In the genomic region with DNA sequence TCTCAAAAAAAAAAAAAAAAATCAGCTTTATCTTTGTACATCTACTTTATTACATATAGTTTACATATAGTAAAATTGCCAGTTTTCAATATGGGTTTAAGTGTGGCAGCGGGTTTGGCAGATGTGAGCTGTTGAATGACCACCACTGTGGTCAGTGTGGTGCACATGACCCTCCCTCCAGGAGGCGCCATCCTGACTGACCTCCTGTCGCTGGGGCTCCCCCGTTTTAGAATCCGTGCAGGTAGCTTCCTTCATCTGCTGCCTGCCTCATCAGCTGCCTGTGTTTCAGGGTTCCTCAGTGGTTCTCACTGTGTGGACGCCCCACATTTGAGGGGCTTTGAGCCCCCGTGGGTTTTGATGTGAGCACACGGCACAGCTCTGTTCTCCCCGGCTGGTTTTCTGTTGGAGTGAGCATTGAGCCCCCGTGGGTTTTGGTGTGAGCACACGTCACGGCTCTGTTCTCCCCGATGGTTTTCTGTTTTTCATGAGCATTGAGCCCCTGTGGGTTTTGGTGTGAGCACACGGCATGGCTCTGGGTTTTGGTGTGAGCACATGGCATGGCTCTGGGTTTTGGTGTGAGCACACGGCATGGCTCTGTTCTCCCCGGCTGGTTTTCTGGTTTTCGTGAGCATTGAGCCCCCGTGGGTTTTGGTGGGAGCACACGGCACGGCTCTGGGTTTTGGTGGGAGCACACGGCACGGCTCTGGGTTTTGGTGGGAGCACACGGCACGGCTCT, we compare ENCODE assay signal across 22 cellular contexts. TPM values are rescaled to one million over a fixed set of nuclear protein-coding genes. Genes with fewer than 3 reads are reported as not detected.
"Had no signal": no experiment of that assay in that cellular context is flagged by ENCODE, and none has a peak within 500 bp of the region (broad histone marks: within the 10 kb centered on the region; RNA-seq: fewer than 3 reads in every experiment).

No MANE protein-coding gene starts in this region.

- H3K27ac Mint-ChIP-seq: activated CD4-positive, alpha-beta memory T cell treated with anti-CD3 and anti-CD28 coated beads for 36 hours; activated CD8-positive, alpha-beta memory T cell treated with anti-CD3 and anti-CD28 coated beads, Interleukin-2, amount 10 ng/mL, durations not matched to agents 7 days and 5 days; activated T-helper 2 cell treated with anti-CD3 and anti-CD28 coated beads, Interferon-gamma antibody, Interleukin-2, Interleukin-4, amounts not matched to agents 10 μg/mL and 5 μg/mL and 100 μg/mL, durations not matched to agents 14 hours and 24 hours and 36 hours; neural progenitor cell; stimulated activated naive CD8-positive, alpha-beta T cell treated with anti-CD3 and anti-CD28 coated beads, Interleukin-15, amount 100 ng/mL, for 72 hours; type B pancreatic cell had no signal

- H3K27me3 Mint-ChIP-seq: activated CD4-positive, alpha-beta memory T cell treated with anti-CD3 and anti-CD28 coated beads for 36 hours; activated CD8-positive, alpha-beta memory T cell treated with anti-CD3 and anti-CD28 coated beads, Interleukin-2, amount 10 ng/mL, durations not matched to agents 7 days and 5 days; activated naive CD4-positive, alpha-beta T cell treated with anti-CD3 and anti-CD28 coated beads, Interleukin-2, amount 10 ng/mL, durations not matched to agents 7 days and 5 days; naive B cell; stimulated activated naive CD8-positive, alpha-beta T cell treated with anti-CD3 and anti-CD28 coated beads, Interleukin-15, amount 100 ng/mL, for 72 hours; type B pancreatic cell had no signal

- H2AFZ ChIP-seq: neural progenitor cell had no signal

- H3K4me3 ChIP-seq: cardiac muscle cell, colonic mucosa, neural progenitor cell, ovary, sigmoid colon, spleen had no signal

- H3K9me3 ChIP-seq: colonic mucosa, ovary, sigmoid colon, spleen had no signal

- H3K27me3 ChIP-seq: cardiac muscle cell, colonic mucosa, foreskin keratinocyte, neural progenitor cell, ovary, sigmoid colon, spleen had no signal

- H3K9ac ChIP-seq: neural progenitor cell had no signal

- H3K4me1 ChIP-seq: foreskin keratinocyte, neural progenitor cell had no signal

- H3K4me3 Mint-ChIP-seq: activated CD4-positive, alpha-beta memory T cell treated with anti-CD3 and anti-CD28 coated beads for 36 hours; activated CD8-positive, alpha-beta memory T cell treated with anti-CD3 and anti-CD28 coated beads, Interleukin-2, amount 10 ng/mL, durations not matched to agents 7 days and 5 days; activated naive CD4-positive, alpha-beta T cell treated with anti-CD3 and anti-CD28 coated beads, Interleukin-2, amount 10 ng/mL, durations not matched to agents 7 days and 5 days; immature natural killer cell; neural progenitor cell; stimulated activated naive CD8-positive, alpha-beta T cell treated with anti-CD3 and anti-CD28 coated beads, Interleukin-15, amount 100 ng/mL, for 72 hours; type B pancreatic cell had no signal

- H3K9me3 Mint-ChIP-seq: activated CD4-positive, alpha-beta memory T cell treated with anti-CD3 and anti-CD28 coated beads for 36 hours; activated naive CD4-positive, alpha-beta T cell treated with anti-CD3 and anti-CD28 coated beads, Interleukin-2, amount 10 ng/mL, durations not matched to agents 7 days and 5 days; activated T-helper 2 cell treated with anti-CD3 and anti-CD28 coated beads, Interferon-gamma antibody, Interleukin-2, Interleukin-4, amounts not matched to agents 10 μg/mL and 5 μg/mL and 100 μg/mL, durations not matched to agents 14 hours and 24 hours and 36 hours; immature natural killer cell; naive B cell; neural progenitor cell; stimulated activated naive CD8-positive, alpha-beta T cell treated with anti-CD3 and anti-CD28 coated beads, Interleukin-15, amount 100 ng/mL, for 72 hours; type B pancreatic cell had no signal

- H3K36me3 ChIP-seq: cardiac muscle cell, colonic mucosa, neural progenitor cell, ovary had no signal

- H3K4me2 ChIP-seq: neural progenitor cell had no signal

- ATAC-seq: activated CD8-positive, alpha-beta memory T cell treated with anti-CD3 and anti-CD28 coated beads, Interleukin-2, amount 10 ng/mL, durations not matched to agents 7 days and 5 days; foreskin keratinocyte; left colon; stimulated activated naive CD8-positive, alpha-beta T cell treated with anti-CD3 and anti-CD28 coated beads, Interleukin-15, amount 100 ng/mL, for 72 hours had no signal

- H3K27ac ChIP-seq: cardiac muscle cell, colonic mucosa, foreskin keratinocyte, neural progenitor cell, ovary, sigmoid colon, spleen had no signal

- DNase-seq: activated CD4-positive, alpha-beta memory T cell treated with anti-CD3 and anti-CD28 coated beads for 36 hours; activated CD4-positive, alpha-beta T cell treated with anti-CD3 and anti-CD28 coated beads for 1 hour; activated CD8-positive, alpha-beta memory T cell treated with anti-CD3 and anti-CD28 coated beads, Interleukin-2, amount 10 ng/mL, durations not matched to agents 7 days and 5 days; activated naive CD4-positive, alpha-beta T cell treated with anti-CD3 and anti-CD28 coated beads, Interleukin-2, amount 10 ng/mL, durations not matched to agents 7 days and 5 days; activated T-cell treated with anti-CD3 and anti-CD28 coated beads, Interleukin-2, amount 50 U/mL, for 1 hour; colonic mucosa; foreskin keratinocyte; head of caudate nucleus; immature natural killer cell; left colon; naive B cell; ovary; sigmoid colon; spleen; stimulated activated naive CD8-positive, alpha-beta T cell treated with anti-CD3 and anti-CD28 coated beads, Interleukin-15, amount 100 ng/mL, for 72 hours had no signal

RNA-seq across cellular contexts. Expression of gene ZNF750, which starts 57.9 kb away (rescaled TPM):
- total RNA-seq: activated CD4-positive, alpha-beta memory T cell treated with anti-CD3 and anti-CD28 coated beads for 36 hours; activated CD8-positive, alpha-beta memory T cell treated with anti-CD3 and anti-CD28 coated beads, Interleukin-2, amount 10 ng/mL, durations not matched to agents 7 days and 5 days; activated T-helper 2 cell treated with anti-CD3 and anti-CD28 coated beads, Interferon-gamma antibody, Interleukin-2, Interleukin-4, amounts not matched to agents 10 μg/mL and 5 μg/mL and 100 μg/mL, durations not matched to agents 14 hours and 24 hours and 36 hours; cardiac muscle cell; colonic mucosa; left colon; mononuclear cell; ovary; sigmoid colon; T-helper 2 cell treated with Interferon-gamma antibody and Interleukin-4, amounts not matched to agents 100 ng/mL and 5 ng/mL, for 36 hours; temporal lobe had no signal
